In the genomic region with DNA sequence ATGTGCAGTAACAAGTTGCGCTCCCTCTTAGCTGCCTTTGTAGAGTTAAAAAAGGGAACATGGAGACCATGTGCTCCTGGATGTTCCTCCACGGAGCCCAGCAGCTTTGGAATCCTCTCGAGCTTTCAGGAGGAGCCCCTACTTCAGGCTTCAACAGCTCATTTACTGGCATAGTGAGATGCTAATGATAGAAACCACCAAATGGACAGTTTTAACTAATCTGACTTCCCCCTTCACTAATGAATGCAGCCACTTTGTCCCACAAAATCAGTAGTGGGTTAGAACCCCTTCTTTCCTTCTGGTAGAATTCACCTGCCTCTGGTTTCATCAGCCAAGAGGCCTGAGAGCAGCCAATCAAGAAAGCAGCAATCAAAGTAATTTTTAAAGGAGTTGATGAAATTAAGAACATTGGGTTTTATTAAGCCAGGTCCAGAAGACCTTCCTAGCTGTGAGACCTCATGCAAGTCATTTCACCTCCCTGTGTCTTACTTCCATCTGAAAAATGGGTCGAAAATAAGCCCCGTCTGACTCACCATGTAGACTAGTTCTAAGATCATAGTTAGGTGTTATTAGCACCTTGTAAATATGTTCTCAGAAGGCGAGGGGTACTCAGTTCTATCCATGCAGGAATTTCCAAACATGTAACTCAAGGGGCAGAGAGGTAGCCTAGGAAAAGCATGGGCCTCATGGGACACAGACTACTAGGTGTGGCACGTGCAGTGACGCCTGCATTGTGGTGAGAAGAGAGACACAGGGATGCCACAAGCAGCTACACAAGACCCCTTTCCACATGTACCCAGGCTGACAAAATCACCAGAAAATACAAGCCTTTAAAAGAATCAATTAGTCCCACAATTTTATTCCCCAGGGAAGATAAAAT, we compare ENCODE assay signal across 18 cellular contexts.
DNase-seq lines count a peak whose midpoint lies in the region; ATAC-seq and TF ChIP-seq lines count a peak whose summit lies in the region.
"Had no signal": no experiment of that assay in that cellular context is flagged by ENCODE, and none has a peak within 500 bp of the region (broad histone marks: within the 10 kb centered on the region; RNA-seq: fewer than 3 reads in every experiment).

No MANE protein-coding gene starts in this region.

- no peaks in the 10 kb centered on the region for H3K27me3 Mint-ChIP-seq in activated naive CD8-positive, alpha-beta T cell
- H3K27me3 Mint-ChIP-seq in stimulated activated naive CD8-positive, alpha-beta T cell treated with anti-CD3 and anti-CD28 coated beads, Interleukin-15, amount 100 ng/mL, for 72 hours: no peaks in the 10 kb centered on the region

- ATAC-seq in stimulated activated naive CD8-positive, alpha-beta T cell treated with anti-CD3 and anti-CD28 coated beads, Interleukin-15, amount 100 ng/mL, for 72 hours: peak; percentile 75
- ATAC-seq in upper lobe of right lung (no peak), HG02938 (IDR thresholded peaks at IDR 0.05; ENCODE audit: unreplicated experiment) (no peak)

- H3K36me3 ChIP-seq in SU-DHL-6 (ENCODE audit: low read length): no peaks in the 10 kb centered on the region
- H3K36me3 ChIP-seq in upper lobe of right lung: no peaks in the 10 kb centered on the region
- H3K36me3 ChIP-seq: pancreas, upper lobe of left lung had no signal

- peaks cover 2% of the 10 kb centered on the region for H3K36me3 Mint-ChIP-seq in activated naive CD8-positive, alpha-beta T cell

- peak overlapping the region; percentile 98 for H3K27ac Mint-ChIP-seq in activated naive CD8-positive, alpha-beta T cell
- H3K27ac Mint-ChIP-seq in stimulated activated naive CD8-positive, alpha-beta T cell treated with anti-CD3 and anti-CD28 coated beads, Interleukin-15, amount 100 ng/mL, for 72 hours: peak overlapping the region; percentile 81 to 94
- H3K27ac Mint-ChIP-seq: mesothelial cell of epicardium had no signal

- H3K9me3 Mint-ChIP-seq in activated naive CD8-positive, alpha-beta T cell (ENCODE audit: low read depth): no peaks in the 10 kb centered on the region
- peaks cover 0 to 5% of the 10 kb centered on the region in 2 donors for H3K9me3 Mint-ChIP-seq in stimulated activated naive CD8-positive, alpha-beta T cell treated with anti-CD3 and anti-CD28 coated beads, Interleukin-15, amount 100 ng/mL, for 72 hours

- H3K9me3 ChIP-seq in SU-DHL-6 (ENCODE audit: insufficient read depth, low read length) (no peaks in the 10 kb centered on the region), upper lobe of right lung (no peaks in the 10 kb centered on the region)
- H3K9me3 ChIP-seq: pancreas, upper lobe of left lung had no signal

- H3K4me1 ChIP-seq in upper lobe of right lung: no peaks in the 10 kb centered on the region
- H3K4me1 ChIP-seq: pancreas had no signal

- H3K27ac ChIP-seq in SU-DHL-6 (ENCODE audit: low read depth, low read length) (peak overlapping the region; percentile 100), upper lobe of right lung (no peak overlapping the region)
- H3K27ac ChIP-seq: pancreas, upper lobe of left lung had no signal

- H4K20me1 ChIP-seq in SU-DHL-6 (ENCODE audit: low read depth, low read length): no peaks in the 10 kb centered on the region

- H3F3A ChIP-seq in SU-DHL-6 (ENCODE audit: insufficient read depth): peaks cover 99% of the 10 kb centered on the region

- no peaks in the 10 kb centered on the region for H3K9me2 ChIP-seq in SU-DHL-6 (replicated peaks; ENCODE audit: insufficient read depth, low read length)

- intact Hi-C loops in upper lobe of right lung (cut with DNase I): no loop called here

- TF ChIP-seq CTCF in SU-DHL-6 (IDR thresholded peaks at IDR 0.05; ENCODE audit: insufficient read depth, low read length, poor library complexity, severe bottlenecking) (no peak), upper lobe of right lung (IDR thresholded peaks at IDR 0.05) (no peak)

- H3K4me3 ChIP-seq in SU-DHL-6 (ENCODE audit: insufficient read depth, low read length, poor library complexity, severe bottlenecking) (no peak overlapping the region), upper lobe of right lung (no peak overlapping the region)
- H3K4me3 ChIP-seq: pancreas, smooth muscle cell, upper lobe of left lung had no signal

- peak overlapping the region; percentile 82 for H3K4me3 Mint-ChIP-seq in activated naive CD8-positive, alpha-beta T cell
- H3K4me3 Mint-ChIP-seq in stimulated activated naive CD8-positive, alpha-beta T cell treated with anti-CD3 and anti-CD28 coated beads, Interleukin-15, amount 100 ng/mL, for 72 hours: peak overlapping the region; percentile 50 to 84
- H3K4me3 Mint-ChIP-seq: mesothelial cell of epicardium had no signal

- peaks cover 48% of the 10 kb centered on the region for H3K4me1 Mint-ChIP-seq in activated naive CD8-positive, alpha-beta T cell (ENCODE audit: low read depth)
- peaks cover 64% of the 10 kb centered on the region for H3K4me1 Mint-ChIP-seq in stimulated activated naive CD8-positive, alpha-beta T cell treated with anti-CD3 and anti-CD28 coated beads, Interleukin-15, amount 100 ng/mL, for 72 hours
- H3K4me1 Mint-ChIP-seq: mesothelial cell of epicardium had no signal

- H3K9ac ChIP-seq in SU-DHL-6 (ENCODE audit: low read length): peak overlapping the region; percentile 66

- peak; percentile 33 for DNase-seq in stimulated activated CD4-positive, alpha-beta T cell treated with anti-CD3 and anti-CD28 coated beads, Interleukin-15, amount 100 ng/mL, for 24 hours
- DNase-seq in stimulated activated CD4-positive, alpha-beta T cell treated with anti-CD3 and anti-CD28 coated beads, Interleukin-1b, Interleukin-23, amount 100 ng/mL, for 48 hours: no peak
- peak; percentile 36 to 44 for DNase-seq in stimulated activated naive CD8-positive, alpha-beta T cell treated with anti-CD3 and anti-CD28 coated beads, Interleukin-15, amount 100 ng/mL, for 72 hours
- DNase-seq in NCI-H1436 treated with DMSO at 0.1 percent for 48 hours (lab: John Stamatoyannopoulos, UW) (no peak), upper lobe of right lung (no peak)
- DNase-seq: activated effector memory CD4-positive, alpha-beta T cell treated with Interleukin-2 at 50 U/mL for 16 hours; DMS53; foreskin melanocyte; NCI-H2029; NCI-H774; pancreas; SIG-M5; upper lobe of left lung had no signal

- H3K27me3 ChIP-seq in SU-DHL-6 (ENCODE audit: low read length): no peaks in the 10 kb centered on the region
- no peaks in the 10 kb centered on the region for H3K27me3 ChIP-seq in upper lobe of right lung
- H3K27me3 ChIP-seq: pancreas, upper lobe of left lung had no signal

- no peak overlapping the region for H2AFZ ChIP-seq in SU-DHL-6 (ENCODE audit: low read depth, low read length, severe bottlenecking)

- H3K79me2 ChIP-seq in SU-DHL-6 (ENCODE audit: insufficient read depth, low read length): peaks cover 22% of the 10 kb centered on the region; the same call in 1 of the 2 replicates

- peak overlapping the region; percentile 89 for H3K4me2 ChIP-seq in SU-DHL-6 (ENCODE audit: low read depth, low read length, poor library complexity, severe bottlenecking)
- H3K4me2 ChIP-seq: smooth muscle cell had no signal

Comparison
In these comparisons a context has a peak if more than half of its experiments do, and no peak if none do; other contexts are left out.
1. DNase-seq: peak in stimulated activated CD4-positive, alpha-beta T cell treated with anti-CD3 and anti-CD28 coated beads, Interleukin-15, amount 100 ng/mL, for 24 hours (single experiment) and stimulated activated naive CD8-positive, alpha-beta T cell treated with anti-CD3 and anti-CD28 coated beads, Interleukin-15, amount 100 ng/mL, for 72 hours (2 of 2); none in stimulated activated CD4-positive, alpha-beta T cell treated with anti-CD3 and anti-CD28 coated beads, Interleukin-1b, Interleukin-23, amount 100 ng/mL, for 48 hours (single experiment), NCI-H1436 treated with DMSO at 0.1 percent for 48 hours (single experiment) and upper lobe of right lung (single experiment).